In genomic region chr9:136949239-136949816, GRCh38 we compare ENCODE assay signal across 7 cellular contexts. TPM values are rescaled to one million over a fixed set of nuclear protein-coding genes. Genes with fewer than 3 reads are reported as not detected.
DNase-seq lines count a peak whose midpoint lies in the region; TF ChIP-seq lines count a peak whose summit lies in the region.

No MANE protein-coding gene starts in this region.

- TF ChIP-seq CTCF in stomach (IDR thresholded peaks at IDR 0.05), result no peak

- H3K4me1 Mint-ChIP-seq in activated T-helper 1 cell treated with anti-CD3 and anti-CD28 coated beads, Interleukin-12 subunit alpha, Interleukin-12 subunit beta, Interleukin-2, Interleukin-4 antibody, amounts not matched to agents 30 ng/mL and 10 ng/mL and 1 ng/mL, durations not matched to agents 14 hours and 24 hours and 36 hours (ENCODE audit: low read depth), result peaks cover 5% of the 10 kb centered on the region

- H3K27ac Mint-ChIP-seq in activated T-helper 1 cell treated with anti-CD3 and anti-CD28 coated beads, Interleukin-12 subunit alpha, Interleukin-12 subunit beta, Interleukin-2, Interleukin-4 antibody, amounts not matched to agents 30 ng/mL and 10 ng/mL and 1 ng/mL, durations not matched to agents 14 hours and 24 hours and 36 hours, result peak overlapping the region; percentile 71

- DNase-seq in activated T-helper 1 cell treated with anti-CD3 and anti-CD28 coated beads, Interleukin-12 subunit alpha, Interleukin-12 subunit beta, Interleukin-2, Interleukin-4 antibody, amounts not matched to agents 30 ng/mL and 10 ng/mL and 1 ng/mL, durations not matched to agents 14 hours and 24 hours and 36 hours (ENCODE audit: low spot score), result no peak
- DNase-seq in stomach, result no peak
- DNase-seq in NCI-H2171 treated with DMSO at 0.1 percent for 48 hours (lab: John Stamatoyannopoulos, UW), result no peak
- no peak for DNase-seq in stimulated activated naive CD4-positive, alpha-beta T cell treated with Interleukin-2 at 50 U/mL for 16 hours (lab: John Stamatoyannopoulos, UW)
- no peak for DNase-seq in UCSD-AML1 (lab: John Stamatoyannopoulos, UW; ENCODE audit: unreplicated experiment)

- H3K36me3 ChIP-seq in HUES6 (ENCODE audit: control insufficient read depth, insufficient read depth, low read length), result no peaks in the 10 kb centered on the region
- no peaks in the 10 kb centered on the region for H3K36me3 ChIP-seq in iPS-15b (ENCODE audit: control insufficient read depth, insufficient read depth, low read length)
- H3K36me3 ChIP-seq in stomach, result no peaks in the 10 kb centered on the region

- no peaks in the 10 kb centered on the region for H3K9me3 Mint-ChIP-seq in activated T-helper 1 cell treated with anti-CD3 and anti-CD28 coated beads, Interleukin-12 subunit alpha, Interleukin-12 subunit beta, Interleukin-2, Interleukin-4 antibody, amounts not matched to agents 30 ng/mL and 10 ng/mL and 1 ng/mL, durations not matched to agents 14 hours and 24 hours and 36 hours

- no peak overlapping the region for H3K27ac ChIP-seq in HUES6 (ENCODE audit: low read depth, low read length)
- peak overlapping the region; percentile 87 to 91 (median 90) for H3K27ac ChIP-seq in stomach

- TF ChIP-seq POLR2A in stomach (IDR thresholded peaks at IDR 0.05), result peak in 1 of 4 donors; percentile 7

- peak overlapping the region; percentile 82 for H3K4me3 Mint-ChIP-seq in activated T-helper 1 cell treated with anti-CD3 and anti-CD28 coated beads, Interleukin-12 subunit alpha, Interleukin-12 subunit beta, Interleukin-2, Interleukin-4 antibody, amounts not matched to agents 30 ng/mL and 10 ng/mL and 1 ng/mL, durations not matched to agents 14 hours and 24 hours and 36 hours

- intact Hi-C loops in activated T-helper 1 cell treated with anti-CD3 and anti-CD28 coated beads, Interleukin-12 subunit alpha, Interleukin-12 subunit beta, Interleukin-2, Interleukin-4 antibody, amounts not matched to agents 30 ng/mL and 10 ng/mL and 1 ng/mL, durations not matched to agents 14 hours and 24 hours and 36 hours (cut with micrococcal nuclease), result loop anchor here (1.0 to 5.0 kb wide), 2 partner anchors 29 to 78 kb away; partner anchors contain the start of gene ABCA2
- intact Hi-C loops in stomach (cut with DNase I; ENCODE audit: low total_unique reads), result loop anchor here (10.0 kb wide), 1 partner anchor 95 kb away; the partner anchor contains the start of gene MAMDC4

- H3K4me3 ChIP-seq in HUES6 (ENCODE audit: low read depth, low read length), result peak overlapping the region; percentile 69
- peak overlapping the region; percentile 73 for H3K4me3 ChIP-seq in iPS-15b (ENCODE audit: low read depth, low read length)
- H3K4me3 ChIP-seq in stomach, result peak overlapping the region; percentile 60 to 75 (median 64)

- H3K9me3 ChIP-seq in HUES6 (ENCODE audit: control insufficient read depth, insufficient read depth, low read depth, low read length) (no peaks in the 10 kb centered on the region), iPS-15b (ENCODE audit: control insufficient read depth, insufficient read depth, low read length) (no peaks in the 10 kb centered on the region), stomach (no peaks in the 10 kb centered on the region)

- no peaks in the 10 kb centered on the region for H3K27me3 ChIP-seq in HUES6 (ENCODE audit: control insufficient read depth, insufficient read depth, low read length)
- no peaks in the 10 kb centered on the region for H3K27me3 ChIP-seq in iPS-15b (ENCODE audit: control insufficient read depth, insufficient read depth, low read length)
- no peaks in the 10 kb centered on the region for H3K27me3 ChIP-seq in stomach

- whole genome bisulfite sequencing in stomach, 5 donors, result 0 to 12% (median 11%) methylated on average over 11 to 22 of the region's 22 CpGs

- H3K36me3 Mint-ChIP-seq in activated T-helper 1 cell treated with anti-CD3 and anti-CD28 coated beads, Interleukin-12 subunit alpha, Interleukin-12 subunit beta, Interleukin-2, Interleukin-4 antibody, amounts not matched to agents 30 ng/mL and 10 ng/mL and 1 ng/mL, durations not matched to agents 14 hours and 24 hours and 36 hours (ENCODE audit: low read depth), result no peaks in the 10 kb centered on the region

- H3K9ac ChIP-seq in HUES6 (ENCODE audit: low read length) (no peak overlapping the region), iPS-15b (ENCODE audit: low read depth, low read length) (peak overlapping the region; percentile 70)

- H3K27me3 Mint-ChIP-seq in activated T-helper 1 cell treated with anti-CD3 and anti-CD28 coated beads, Interleukin-12 subunit alpha, Interleukin-12 subunit beta, Interleukin-2, Interleukin-4 antibody, amounts not matched to agents 30 ng/mL and 10 ng/mL and 1 ng/mL, durations not matched to agents 14 hours and 24 hours and 36 hours (ENCODE audit: insufficient read depth), result no peaks in the 10 kb centered on the region

- H3K4me1 ChIP-seq in HUES6 (ENCODE audit: control insufficient read depth, insufficient read depth, low read length), result peaks cover 16% of the 10 kb centered on the region; the same call in 1 of the 2 replicates
- H3K4me1 ChIP-seq in iPS-15b (ENCODE audit: control insufficient read depth, insufficient read depth, low read length), result no peaks in the 10 kb centered on the region
- H3K4me1 ChIP-seq in stomach, result peaks cover 31 to 59% (median 58%) of the 10 kb centered on the region in 4 donors

- TF ChIP-seq EP300 in stomach (IDR thresholded peaks at IDR 0.05), result no peak

RNA-seq across cellular contexts. Expression of gene LCN12, which starts 2.7 kb away (rescaled TPM):
- 1.8 and 1.9 TPM in 2 replicates for total RNA-seq in activated T-helper 1 cell treated with anti-CD3 and anti-CD28 coated beads, Interleukin-12 subunit alpha, Interleukin-12 subunit beta, Interleukin-2, Interleukin-4 antibody, amounts not matched to agents 30 ng/mL and 10 ng/mL and 1 ng/mL, durations not matched to agents 14 hours and 24 hours and 36 hours
- 1 to 10 TPM in 1 of 5 donors, under 1 TPM in 1, not detected in 3; 0.73 to 2.2 TPM for total RNA-seq in stomach
- 1 to 10 TPM; 2.3 to 6.3 (median 3.1) TPM for polyA plus RNA-seq in stomach

RNA-seq across cellular contexts. Expression of gene C8G, which starts 4.3 kb away (rescaled TPM):
- total RNA-seq in activated T-helper 1 cell treated with anti-CD3 and anti-CD28 coated beads, Interleukin-12 subunit alpha, Interleukin-12 subunit beta, Interleukin-2, Interleukin-4 antibody, amounts not matched to agents 30 ng/mL and 10 ng/mL and 1 ng/mL, durations not matched to agents 14 hours and 24 hours and 36 hours, result 0.56 and 1.5 TPM in 2 replicates
- total RNA-seq in stomach, result not detected
- 1 to 10 TPM in 2 of 3 donors, not detected in 1; 2.3 to 5.5 TPM for polyA plus RNA-seq in stomach

RNA-seq across cellular contexts. Expression of gene FBXW5, which starts 4.8 kb away (rescaled TPM):
- 92.5 and 96.2 TPM in 2 replicates for total RNA-seq in activated T-helper 1 cell treated with anti-CD3 and anti-CD28 coated beads, Interleukin-12 subunit alpha, Interleukin-12 subunit beta, Interleukin-2, Interleukin-4 antibody, amounts not matched to agents 30 ng/mL and 10 ng/mL and 1 ng/mL, durations not matched to agents 14 hours and 24 hours and 36 hours
- 100 to 1,000 TPM in 4 of 5 donors, 10 to 100 TPM in 1; 47.7 to 435 (median 174) TPM for total RNA-seq in stomach
- polyA plus RNA-seq in stomach, result 100 to 1,000 TPM in 2 of 3 donors, 10 to 100 TPM in 1; 91.0 to 109 (median 102) TPM

RNA-seq across cellular contexts. Expression of gene PTGDS, which starts 28.0 kb away (rescaled TPM):
- total RNA-seq in activated T-helper 1 cell treated with anti-CD3 and anti-CD28 coated beads, Interleukin-12 subunit alpha, Interleukin-12 subunit beta, Interleukin-2, Interleukin-4 antibody, amounts not matched to agents 30 ng/mL and 10 ng/mL and 1 ng/mL, durations not matched to agents 14 hours and 24 hours and 36 hours, result 0.36 TPM in 1 of 2 replicates, not detected in the other
- total RNA-seq in stomach, result 10 to 100 TPM in 4 of 5 donors, 1 to 10 TPM in 1; 2.3 to 34.9 (median 30.4) TPM
- 10 to 100 TPM; 18.6 to 64.4 (median 37.3) TPM for polyA plus RNA-seq in stomach

RNA-seq across cellular contexts. Expression of gene LCNL1, which starts 33.5 kb away (rescaled TPM):
- total RNA-seq in activated T-helper 1 cell treated with anti-CD3 and anti-CD28 coated beads, Interleukin-12 subunit alpha, Interleukin-12 subunit beta, Interleukin-2, Interleukin-4 antibody, amounts not matched to agents 30 ng/mL and 10 ng/mL and 1 ng/mL, durations not matched to agents 14 hours and 24 hours and 36 hours, result not detected in 2 replicates
- not detected for total RNA-seq in stomach
- polyA plus RNA-seq in stomach, result under 1 TPM in 2 of 3 donors, not detected in 1; 0.19 to 0.25 TPM
